11 cellular contexts compared by ENCODE assay signal in genomic region chr4:137530176-137530575, GRCh38. TPM values are rescaled to one million over a fixed set of nuclear protein-coding genes. Genes with fewer than 3 reads are reported as not detected.
DNase-seq lines count a peak whose midpoint lies in the region; ATAC-seq and TF ChIP-seq lines count a peak whose summit lies in the region.
"Had no signal": no experiment of that assay in that cellular context is flagged by ENCODE, and none has a peak within 500 bp of the region (broad histone marks: within the 10 kb centered on the region; RNA-seq: fewer than 3 reads in every experiment).

No MANE protein-coding gene starts in this region.

- H3K4me3 Mint-ChIP-seq in Calu3 (ENCODE audit: low read depth, unreplicated experiment): no peak overlapping the region
- H3K4me3 Mint-ChIP-seq: activated T-cell treated with anti-CD3 and anti-CD28 coated beads, Interleukin-2, amount 50 U/mL, for 72 hours; dendritic cell treated with granulocyte-macrophage colony-stimulating factor and Interleukin-4, amounts not matched to agents 40 ng/mL and 50 ng/mL, for 4 days had no signal

- no peaks in the 10 kb centered on the region for H3K36me3 Mint-ChIP-seq in Calu3 (ENCODE audit: insufficient read depth, unreplicated experiment)

- H3K9me3 ChIP-seq in breast epithelium (no peaks in the 10 kb centered on the region), mammary epithelial cell (replicated peaks; ENCODE audit: insufficient read depth, low read length) (no peaks in the 10 kb centered on the region), ectodermal cell (ENCODE audit: control insufficient read depth, low read length) (no peaks in the 10 kb centered on the region), muscle layer of colon (ENCODE audit: low read length) (no peaks in the 10 kb centered on the region)
- H3K9me3 ChIP-seq: A549 had no signal

- H3K27me3 Mint-ChIP-seq in Calu3 (ENCODE audit: unreplicated experiment): no peaks in the 10 kb centered on the region
- H3K27me3 Mint-ChIP-seq: dendritic cell treated with granulocyte-macrophage colony-stimulating factor and Interleukin-4, amounts not matched to agents 40 ng/mL and 50 ng/mL, for 4 days had no signal

- H3K9me3 Mint-ChIP-seq in Calu3 (ENCODE audit: low read depth, unreplicated experiment): no peaks in the 10 kb centered on the region
- H3K9me3 Mint-ChIP-seq: activated T-cell treated with anti-CD3 and anti-CD28 coated beads, Interleukin-2, amount 50 U/mL, for 72 hours; dendritic cell treated with granulocyte-macrophage colony-stimulating factor and Interleukin-4, amounts not matched to agents 40 ng/mL and 50 ng/mL, for 4 days had no signal

- H3K4me1 ChIP-seq in breast epithelium (no peaks in the 10 kb centered on the region), mammary epithelial cell (ENCODE audit: insufficient read depth, low read length) (no peaks in the 10 kb centered on the region), ectodermal cell (ENCODE audit: control insufficient read depth, insufficient read depth, low read length) (peaks cover 32% of the 10 kb centered on the region), muscle layer of colon (ENCODE audit: insufficient read depth, low read length) (peaks cover 12% of the 10 kb centered on the region), urinary bladder (ENCODE audit: insufficient read depth) (no peaks in the 10 kb centered on the region)
- H3K4me1 ChIP-seq: A549 had no signal

- H3K27me3 ChIP-seq in breast epithelium: no peaks in the 10 kb centered on the region
- H3K27me3 ChIP-seq in mammary epithelial cell (ENCODE audit: insufficient read depth, low read length): peaks cover 2% of the 10 kb centered on the region
- H3K27me3 ChIP-seq in ectodermal cell (ENCODE audit: control insufficient read depth, insufficient read depth, low read length, poor library complexity, severe bottlenecking): no peaks in the 10 kb centered on the region
- H3K27me3 ChIP-seq in muscle layer of colon (ENCODE audit: control insufficient read depth in 1 of 2, insufficient read depth in 2 of 2, low read length in 2 of 2): no peaks in the 10 kb centered on the region

- BruUV-seq in mammary epithelial cell (replicated peaks; lab: Mats Ljungman, UMichigan) (no TSS peak), Calu3 (replicated peaks; lab: Mats Ljungman, UMichigan) (no TSS peak)

- H3K36me3 ChIP-seq in breast epithelium (no peaks in the 10 kb centered on the region), mammary epithelial cell (ENCODE audit: insufficient read depth, low read length) (no peaks in the 10 kb centered on the region), ectodermal cell (ENCODE audit: control insufficient read depth, insufficient read depth, low read length) (peaks cover 39% of the 10 kb centered on the region), muscle layer of colon (ENCODE audit: insufficient read depth, low read length) (peaks cover 8% of the 10 kb centered on the region), urinary bladder (ENCODE audit: insufficient read depth) (no peaks in the 10 kb centered on the region)

- H3K27ac Mint-ChIP-seq in Calu3 (ENCODE audit: unreplicated experiment): no peak overlapping the region
- H3K27ac Mint-ChIP-seq: activated T-cell treated with anti-CD3 and anti-CD28 coated beads, Interleukin-2, amount 50 U/mL, for 72 hours; dendritic cell treated with granulocyte-macrophage colony-stimulating factor and Interleukin-4, amounts not matched to agents 40 ng/mL and 50 ng/mL, for 4 days had no signal

- H3K4me3 ChIP-seq in breast epithelium (peak overlapping the region; percentile 57 to 76 (median 58)), mammary epithelial cell (replicated peaks in 1 of 3; ENCODE audit: insufficient read depth in 1 of 3, low read depth in 2 of 3, low read length in 3 of 3) (no peak overlapping the region), ectodermal cell (ENCODE audit: insufficient read depth, low read depth, low read length) (peak overlapping the region; percentile 88), muscle layer of colon (ENCODE audit: low read depth in 1 of 2, low read length in 2 of 2) (peak overlapping the region; percentile 44 to 86), urinary bladder (ENCODE audit: low read depth, low read length) (peak overlapping the region; percentile 42)
- H3K4me3 ChIP-seq: A549 had no signal

- intact Hi-C loops in breast epithelium (cut with DNase I; ENCODE audit: low total_unique reads) (no loop called here), mammary epithelial cell (cut with micrococcal nuclease) (no loop called here), Calu3 (cut with micrococcal nuclease; ENCODE audit: unreplicated experiment) (no loop called here)

- dilution Hi-C loops in mammary epithelial cell (cut with HindIII; ENCODE audit: low sequenced_read_pairs): loop anchor here (10.0 kb wide), 1 partner anchor 55 kb away; no protein-coding TSS in a partner anchor

- no peaks in the 10 kb centered on the region for H3K79me2 ChIP-seq in mammary epithelial cell (ENCODE audit: insufficient read depth, low read length)

- CTCF ChIA-PET in mammary epithelial cell (lab: Charles Lee; ENCODE audit: low non-redundant PET): no interaction called here
- CTCF ChIA-PET in Calu3 (lab: Charles Lee): no interaction called here

- no peak overlapping the region for H3K9ac ChIP-seq in mammary epithelial cell (ENCODE audit: insufficient read depth, low read length)
- H3K9ac ChIP-seq in muscle layer of colon (ENCODE audit: low read length): peak overlapping the region; percentile 39

- no peak for TF ChIP-seq POLR2A in breast epithelium (IDR thresholded peaks at IDR 0.05)

- no peak for TF ChIP-seq CTCF in breast epithelium (IDR thresholded peaks at IDR 0.05)
- TF ChIP-seq CTCF in mammary epithelial cell (conservative IDR thresholded peaks at IDR 0.05 in 1 of 2, IDR thresholded peaks at IDR 0.05 in 1 of 2; ENCODE audit: extremely low read depth in 1 of 2, insufficient read depth in 1 of 2, low read depth in 1 of 2, low read length in 2 of 2): no peak
- TF ChIP-seq CTCF in Calu3 (IDR thresholded peaks at IDR 0.05; ENCODE audit: unreplicated experiment): no peak

- no peaks in the 10 kb centered on the region for H3K4me1 Mint-ChIP-seq in Calu3 (ENCODE audit: low read depth, unreplicated experiment)

- no peak overlapping the region for H3K4me2 ChIP-seq in mammary epithelial cell (ENCODE audit: insufficient read depth, low read depth, low read length)
- H3K4me2 ChIP-seq: A549 had no signal

- H2AFZ ChIP-seq in mammary epithelial cell (ENCODE audit: low read depth, low read length): no peak overlapping the region

- no peak for DNase-seq in breast epithelium (ENCODE audit: low spot score in 2 of 2)
- no peak for DNase-seq in mammary epithelial cell
- no peak for DNase-seq in Calu3
- DNase-seq: activated T-cell treated with anti-CD3 and anti-CD28 coated beads, Interleukin-2, amount 50 U/mL, for 72 hours had no signal

- no peak for ATAC-seq in HG03025 (IDR thresholded peaks at IDR 0.05; ENCODE audit: low FRiP score, unreplicated experiment)
- ATAC-seq in GM21619 (IDR thresholded peaks at IDR 0.05; ENCODE audit: unreplicated experiment): no peak
- ATAC-seq: A549; activated T-cell treated with anti-CD3 and anti-CD28 coated beads, Interleukin-2, amount 50 U/mL, for 72 hours had no signal

- WGBS in mammary epithelial cell (ENCODE audit: low coverage, missing lambda C conversion rate): 77% methylated on average over 5 of the region's 7 CpGs
- WGBS in ectodermal cell, 2 experiments: 76 to 81% methylated on average over 7 of the region's 7 CpGs
- 30% methylated on average over 7 of the region's 7 CpGs for whole genome bisulfite sequencing in urinary bladder

- in situ Hi-C loops in mammary epithelial cell (cut with MboI; ENCODE audit: low sequenced_read_pairs in 2 of 2): no loop called here

- no peaks in the 10 kb centered on the region for H4K20me1 ChIP-seq in mammary epithelial cell (ENCODE audit: insufficient read depth, low read length)

- H3K27ac ChIP-seq in breast epithelium (peak overlapping the region; percentile 61 to 92), mammary epithelial cell (ENCODE audit: insufficient read depth, low read depth, low read length) (no peak overlapping the region), ectodermal cell (ENCODE audit: insufficient read depth, low read depth, low read length, poor library complexity, severe bottlenecking) (no peak overlapping the region), muscle layer of colon (ENCODE audit: low read depth, low read length) (peak overlapping the region; percentile 92), urinary bladder (ENCODE audit: low read depth) (no peak overlapping the region)
- H3K27ac ChIP-seq: A549 had no signal

RNA-seq across cellular contexts. Expression of gene PCDH18, which starts 2.1 kb away (rescaled TPM):
- total RNA-seq in breast epithelium: 10 to 100 TPM; 34.2 to 67.2 (median 52.1) TPM
- 1 to 10 TPM in 1 of 2 donors, under 1 TPM in 1; 0.12 to 1.2 TPM for total RNA-seq in mammary epithelial cell
- 0.01 TPM for polyA plus RNA-seq in mammary epithelial cell
- polyA minus RNA-seq in mammary epithelial cell: not detected
- polyA plus RNA-seq in ectodermal cell (2013, experiment 1 of 4): 180 TPM
- 189 TPM for polyA plus RNA-seq in ectodermal cell (2013, experiment 2 of 4)
- 144 TPM for polyA plus RNA-seq in ectodermal cell (2013, experiment 3 of 4)
- 156 TPM for polyA plus RNA-seq in ectodermal cell (2013, experiment 4 of 4)
- total RNA-seq in urinary bladder: 227 TPM
- polyA plus RNA-seq in urinary bladder: 28.7 TPM
- 0.24 and 0.49 TPM in 2 replicates for total RNA-seq in Calu3 (2022)
- total RNA-seq: activated T-cell treated with anti-CD3 and anti-CD28 coated beads, Interleukin-2, amount 50 U/mL, for 72 hours had no signal

Comparison
In these comparisons a context has a peak if more than half of its experiments do, and no peak if none do; other contexts are left out.
1. H3K27ac ChIP-seq: peak in breast epithelium (2 of 2) and muscle layer of colon (single experiment); none in mammary epithelial cell (single experiment), ectodermal cell (single experiment) and urinary bladder (single experiment).
2. H3K4me3 ChIP-seq: peak in breast epithelium (3 of 3), ectodermal cell (single experiment), muscle layer of colon (2 of 2) and urinary bladder (single experiment); none in mammary epithelial cell (0 of 3).
3. RNA of gene PCDH18, which starts 2.1 kb away (total RNA-seq): 227 TPM in urinary bladder (single experiment) and 34.2 to 67.2 TPM in breast epithelium; 0.12 to 1.2 TPM in mammary epithelial cell and 0.24 to 0.49 TPM in Calu3; every median in the first group is over 10 times any median in the second.